8 cellular contexts compared by ENCODE assay signal in genomic region chr19:8342684-8343482, GRCh38. TPM values are rescaled to one million over a fixed set of nuclear protein-coding genes. Genes with fewer than 3 reads are reported as not detected.
DNase-seq lines count a peak whose midpoint lies in the region; ATAC-seq and TF ChIP-seq lines count a peak whose summit lies in the region.

Gene KANK3, minus strand, starts transcription at chr19:8343262. Its CDS starts 5,434 bp downstream, at chr19:8337828.

- no peaks in the 10 kb centered on the region for H3K9me3 Mint-ChIP-seq in activated CD4-positive, alpha-beta T cell treated with anti-CD3 and anti-CD28 coated beads, Interleukin-2, amount 10 ng/mL, durations not matched to agents 24 days and 14 days

- intact Hi-C loops in activated CD4-positive, alpha-beta T cell treated with anti-CD3 and anti-CD28 coated beads, Interleukin-2, amount 10 ng/mL, durations not matched to agents 24 days and 14 days (cut with micrococcal nuclease) = no loop called here
- intact Hi-C loops in colonic mucosa (cut with DNase I) = no loop called here

- H3K4me3 Mint-ChIP-seq in activated CD4-positive, alpha-beta T cell treated with anti-CD3 and anti-CD28 coated beads, Interleukin-2, amount 10 ng/mL, durations not matched to agents 24 days and 14 days = peak within 1 kb of the TSS; percentile 76

- no peaks in the 10 kb centered on the region for H3K36me3 Mint-ChIP-seq in activated CD4-positive, alpha-beta T cell treated with anti-CD3 and anti-CD28 coated beads, Interleukin-2, amount 10 ng/mL, durations not matched to agents 24 days and 14 days (ENCODE audit: low read depth)

- no peak for TF ChIP-seq CTCF in colonic mucosa (IDR thresholded peaks at IDR 0.05)

- peaks cover 3% of the 10 kb centered on the region for H3K4me1 ChIP-seq in colonic mucosa

- H3K36me3 ChIP-seq in colonic mucosa = no peaks in the 10 kb centered on the region

- no peaks in the 10 kb centered on the region for H3K9me3 ChIP-seq in colonic mucosa

- H3K27ac ChIP-seq in colonic mucosa = no peak within 1 kb of the TSS

- H3K4me1 Mint-ChIP-seq in activated CD4-positive, alpha-beta T cell treated with anti-CD3 and anti-CD28 coated beads, Interleukin-2, amount 10 ng/mL, durations not matched to agents 24 days and 14 days = peaks cover 9% of the 10 kb centered on the region

- H3K9ac ChIP-seq in colonic mucosa (ENCODE audit: low read depth in 2 of 2, low read length in 2 of 2) = peak within 1 kb of the TSS in 1 of 2 donors; percentile 2

- peak within 1 kb of the TSS; percentile 29 for H3K4me3 ChIP-seq in colonic mucosa

- ATAC-seq in GM18505 (IDR thresholded peaks at IDR 0.05; ENCODE audit: unreplicated experiment) (peak; percentile 89), HG03066 (IDR thresholded peaks at IDR 0.05; ENCODE audit: low read depth, unreplicated experiment) (peak; percentile 89)

- DNase-seq in NCI-H226 (peak; percentile 90), colonic mucosa (peak; percentile 99), kidney tubule cell (ENCODE audit: low spot score) (peak; percentile 91), NCI-H2107 (lab: John Stamatoyannopoulos, UW) (no peak)
- peak; percentile 96 for DNase-seq in activated CD4-positive, alpha-beta T cell treated with anti-CD3 and anti-CD28 coated beads, Interleukin-2, amount 10 ng/mL, durations not matched to agents 24 days and 14 days
- DNase-seq in stimulated activated CD4-positive, alpha-beta T cell treated with anti-CD3 and anti-CD28 coated beads, Interleukin-15, amount 100 ng/mL, for 48 hours (ENCODE audit: low read depth in 2 of 2) = peak; percentile 86 to 94

- peaks cover 31% of the 10 kb centered on the region for H3K27me3 Mint-ChIP-seq in activated CD4-positive, alpha-beta T cell treated with anti-CD3 and anti-CD28 coated beads, Interleukin-2, amount 10 ng/mL, durations not matched to agents 24 days and 14 days

- peak within 1 kb of the TSS; percentile 20 for H3K27ac Mint-ChIP-seq in activated CD4-positive, alpha-beta T cell treated with anti-CD3 and anti-CD28 coated beads, Interleukin-2, amount 10 ng/mL, durations not matched to agents 24 days and 14 days

- peaks cover 18% of the 10 kb centered on the region for H3K27me3 ChIP-seq in colonic mucosa

- no peak for TF ChIP-seq POLR2A in GM18505 (IDR thresholded peaks at IDR 0.05; ENCODE audit: borderline replicate concordance, extremely low read depth, insufficient read depth, insufficient read length)

RNA-seq across cellular contexts. Expression of gene KANK3, which starts in this region (rescaled TPM):
- total RNA-seq in activated CD4-positive, alpha-beta T cell treated with anti-CD3 and anti-CD28 coated beads, Interleukin-2, amount 10 ng/mL, durations not matched to agents 24 days and 14 days = 0.85 and 1.5 TPM in 2 replicates
- 1 to 10 TPM; 1.7 to 2.7 TPM for total RNA-seq in colonic mucosa
